In genomic region chr11:61529537-61530225, GRCh38 we compare ENCODE assay signal across 25 cellular contexts. TPM values are rescaled to one million over a fixed set of nuclear protein-coding genes. Genes with fewer than 3 reads are reported as not detected.
DNase-seq lines count a peak whose midpoint lies in the region; ATAC-seq, FAIRE-seq and TF ChIP-seq lines count a peak whose summit lies in the region.
"Had no signal": no experiment of that assay in that cellular context is flagged by ENCODE, and none has a peak within 500 bp of the region (broad histone marks: within the 10 kb centered on the region; RNA-seq: fewer than 3 reads in every experiment).

No MANE protein-coding gene starts in this region.

- H3K27me3 ChIP-seq in astrocyte (ENCODE audit: insufficient read depth, low read length), result peaks cover 29% of the 10 kb centered on the region
- H3K27me3 ChIP-seq in heart right ventricle, result no peaks in the 10 kb centered on the region
- H3K27me3 ChIP-seq in parathyroid adenoma (ENCODE audit: control insufficient read depth, insufficient read depth, low read length), result no peaks in the 10 kb centered on the region
- peaks cover 19% of the 10 kb centered on the region for H3K27me3 ChIP-seq in suprapubic skin

- H3K36me3 ChIP-seq in astrocyte (ENCODE audit: insufficient read depth, low read length), result no peaks in the 10 kb centered on the region
- peaks cover 0 to 6% (median 0%) of the 10 kb centered on the region in 9 donors for H3K36me3 ChIP-seq in heart right ventricle
- H3K36me3 ChIP-seq in parathyroid adenoma (ENCODE audit: control insufficient read depth, insufficient read depth, low read length), result no peaks in the 10 kb centered on the region
- H3K36me3 ChIP-seq in suprapubic skin, result no peaks in the 10 kb centered on the region
- H3K36me3 ChIP-seq: esophagus squamous epithelium, HAP-1 had no signal

- TF ChIP-seq EP300 in suprapubic skin (IDR thresholded peaks at IDR 0.05), result no peak

- H3K9ac ChIP-seq in astrocyte (ENCODE audit: low read length), result no peak overlapping the region
- H3K9ac ChIP-seq in parathyroid adenoma, result no peak overlapping the region

- no peak for TF ChIP-seq POLR2A in suprapubic skin (IDR thresholded peaks at IDR 0.05)

- 49 to 63% methylated on average over 21 of the region's 21 CpGs for WGBS in heart right ventricle, 2 donors
- 88% methylated on average over 12 of the region's 21 CpGs for WGBS in suprapubic skin

- intact Hi-C loops in heart right ventricle (cut with DNase I), result loop anchor here in 5 of 10 donors (5.0 to 10.0 kb wide), 5 partner anchors 43 to 837 kb away; no protein-coding TSS in a partner anchor

- H3K4me3 ChIP-seq in astrocyte (ENCODE audit: insufficient read depth, low read depth, low read length) (no peak overlapping the region), heart right ventricle (no peak overlapping the region), parathyroid adenoma (ENCODE audit: low read depth, low read length) (no peak overlapping the region), suprapubic skin (no peak overlapping the region)
- H3K4me3 ChIP-seq: esophagus squamous epithelium, HAP-1 had no signal

- no peak overlapping the region for H2AFZ ChIP-seq in astrocyte (ENCODE audit: low read depth, low read length)
- H2AFZ ChIP-seq in parathyroid adenoma, result no peak overlapping the region

- H3K27me3 Mint-ChIP-seq in astrocyte (ENCODE audit: low read depth, unreplicated experiment), result peaks cover 71% of the 10 kb centered on the region
- peaks cover 52% of the 10 kb centered on the region for H3K27me3 Mint-ChIP-seq in chondrocyte (ENCODE audit: low read depth)

- H3K27ac Mint-ChIP-seq in astrocyte (ENCODE audit: unreplicated experiment) (peak overlapping the region; percentile 72), chondrocyte (ENCODE audit: unreplicated experiment) (no peak overlapping the region)
- H3K27ac Mint-ChIP-seq: activated CD4-positive, alpha-beta T cell treated with anti-CD3 and anti-CD28 coated beads, Interleukin-2, amount 10 ng/mL, durations not matched to agents 24 days and 14 days had no signal

- TF ChIP-seq CTCF in astrocyte (IDR thresholded peaks at IDR 0.05; ENCODE audit: insufficient read depth, low read depth, low read length) (no peak), heart right ventricle (IDR thresholded peaks at IDR 0.05) (no peak), parathyroid adenoma (IDR thresholded peaks at IDR 0.05) (no peak), suprapubic skin (IDR thresholded peaks at IDR 0.05) (no peak), chondrocyte (IDR thresholded peaks at IDR 0.05) (no peak)

- H3K4me1 Mint-ChIP-seq in astrocyte (ENCODE audit: low read depth, unreplicated experiment) (no peaks in the 10 kb centered on the region), chondrocyte (ENCODE audit: low read depth) (no peaks in the 10 kb centered on the region)
- H3K4me1 Mint-ChIP-seq: activated CD4-positive, alpha-beta T cell treated with anti-CD3 and anti-CD28 coated beads, Interleukin-2, amount 10 ng/mL, durations not matched to agents 24 days and 14 days; CD8-positive, alpha-beta memory T cell had no signal

- no peak for FAIRE-seq in astrocyte (lab: Jason Lieb, UNC)

- H3K27ac ChIP-seq in astrocyte (ENCODE audit: low read depth, low read length) (no peak overlapping the region), heart right ventricle (peak overlapping the region in 1 of 10 donors; percentile 36), parathyroid adenoma (no peak overlapping the region), suprapubic skin (no peak overlapping the region)
- H3K27ac ChIP-seq: esophagus squamous epithelium had no signal

- H3K4me1 ChIP-seq in astrocyte (ENCODE audit: insufficient read depth, low read length) (no peaks in the 10 kb centered on the region), heart right ventricle (peaks cover 0 to 36% (median 3%) of the 10 kb centered on the region in 9 donors), parathyroid adenoma (peaks cover 10% of the 10 kb centered on the region), suprapubic skin (peaks cover 3% of the 10 kb centered on the region)
- H3K4me1 ChIP-seq: esophagus squamous epithelium, HAP-1 had no signal

- H4K20me1 ChIP-seq in astrocyte (ENCODE audit: insufficient read depth, low read length), result no peaks in the 10 kb centered on the region

- H3K4me3 Mint-ChIP-seq in astrocyte (ENCODE audit: unreplicated experiment), result no peak overlapping the region
- H3K4me3 Mint-ChIP-seq in chondrocyte (ENCODE audit: unreplicated experiment), result no peak overlapping the region
- H3K4me3 Mint-ChIP-seq: activated CD4-positive, alpha-beta T cell treated with anti-CD3 and anti-CD28 coated beads, Interleukin-2, amount 10 ng/mL, durations not matched to agents 24 days and 14 days had no signal

- H3K79me2 ChIP-seq in astrocyte (ENCODE audit: insufficient read depth, low read length) (no peaks in the 10 kb centered on the region), parathyroid adenoma (no peaks in the 10 kb centered on the region)

- H3K36me3 Mint-ChIP-seq in astrocyte (ENCODE audit: low read depth, unreplicated experiment), result peaks cover 4% of the 10 kb centered on the region
- H3K36me3 Mint-ChIP-seq in chondrocyte (ENCODE audit: low read depth), result peaks cover 3% of the 10 kb centered on the region
- H3K36me3 Mint-ChIP-seq: CD8-positive, alpha-beta memory T cell had no signal

- DNase-seq in HuH-7 (ENCODE audit: low spot score) (peak; percentile 85), astrocyte (ENCODE audit: low read depth) (no peak), heart right ventricle (peak in 1 of 2 donors; percentile 46), NCI-H1694 (lab: John Stamatoyannopoulos, UW) (no peak), suprapubic skin (ENCODE audit: low spot score in 2 of 2) (no peak), chondrocyte (ENCODE audit: low spot score) (no peak)
- DNase-seq: activated CD4-positive, alpha-beta T cell treated with anti-CD3 and anti-CD28 coated beads, Interleukin-2, amount 10 ng/mL, durations not matched to agents 24 days and 14 days; activated naive CD4-positive, alpha-beta T cell treated with Interleukin-2 at 50 U/mL for 16 hours; anterior cingulate cortex; CD8-positive, alpha-beta memory T cell; cerebellar nuclear complex; effector memory CD4-positive, alpha-beta T cell; esophagus squamous epithelium; hippocampal formation; IMR-90; MM.1S; NCI-H187 treated with DMSO at 0.1 percent for 48 hours; NCI-H446 treated with DMSO at 0.1 percent for 48 hours; retina; RPMI8226; stimulated activated CD4-positive, alpha-beta T cell treated with anti-CD3 and anti-CD28 coated beads, Interleukin-15, amount 100 ng/mL, for 24 hours; SW 1271 had no signal

- no peak overlapping the region for H3K4me2 ChIP-seq in astrocyte (ENCODE audit: low read length)
- peak overlapping the region; percentile 17 for H3K4me2 ChIP-seq in parathyroid adenoma (ENCODE audit: low read length)

- ATAC-seq in heart right ventricle (peak; percentile 32 to 74 (median 46)), GM19324 (IDR thresholded peaks at IDR 0.05; ENCODE audit: low FRiP score, unreplicated experiment) (no peak)

- H3K9me3 ChIP-seq in astrocyte (ENCODE audit: insufficient read depth, low read depth, low read length), result no peaks in the 10 kb centered on the region
- H3K9me3 ChIP-seq in heart right ventricle, result no peaks in the 10 kb centered on the region
- no peaks in the 10 kb centered on the region for H3K9me3 ChIP-seq in parathyroid adenoma (ENCODE audit: control insufficient read depth, low read length)
- no peaks in the 10 kb centered on the region for H3K9me3 ChIP-seq in suprapubic skin
- H3K9me3 ChIP-seq: esophagus squamous epithelium, HAP-1 had no signal

- H3K9me3 Mint-ChIP-seq in astrocyte (ENCODE audit: unreplicated experiment), result peaks cover 2% of the 10 kb centered on the region
- H3K9me3 Mint-ChIP-seq in chondrocyte (ENCODE audit: low read depth), result no peaks in the 10 kb centered on the region
- H3K9me3 Mint-ChIP-seq: activated CD4-positive, alpha-beta T cell treated with anti-CD3 and anti-CD28 coated beads, Interleukin-2, amount 10 ng/mL, durations not matched to agents 24 days and 14 days; CD8-positive, alpha-beta memory T cell had no signal

RNA-seq across cellular contexts. Expression of gene LRRC10B, which starts 21.1 kb away (rescaled TPM):
- total RNA-seq in astrocyte, result 0.09 and 0.12 TPM in 2 replicates
- 1 to 10 TPM in 3 of 10 donors, under 1 TPM in 6, not detected in 1; 0.33 to 2.6 (median 0.70) TPM for total RNA-seq in heart right ventricle
- 1 to 10 TPM in 1 of 2 donors, under 1 TPM in 1; 0.59 to 2.6 TPM for polyA plus RNA-seq in heart right ventricle
- 1 to 10 TPM in 3 of 4 donors, not detected in 1; 1.1 to 2.1 (median 1.2) TPM for total RNA-seq in suprapubic skin
- 0.10 TPM in 1 of 3 replicates, not detected in the others for total RNA-seq in chondrocyte
- total RNA-seq: CD8-positive, alpha-beta memory T cell; IMR-90 had no signal
- polyA plus RNA-seq: CD8-positive, alpha-beta memory T cell; IMR-90 had no signal

RNA-seq across cellular contexts. Expression of gene SYT7, which starts 51.2 kb away (rescaled TPM):
- total RNA-seq in astrocyte (3.7 and 3.8 TPM in 2 replicates), heart right ventricle (10 to 100 TPM; 11.5 to 26.1 (median 18.7) TPM), suprapubic skin (1 to 10 TPM; 5.4 to 8.4 (median 7.5) TPM), chondrocyte (0.92 to 2.0 TPM (median 1.5 TPM) in 3 replicates)
- polyA plus RNA-seq in heart right ventricle, result 10 to 100 TPM; 17.1 to 19.4 TPM
- total RNA-seq: CD8-positive, alpha-beta memory T cell had no signal
- polyA plus RNA-seq: CD8-positive, alpha-beta memory T cell had no signal
